ENCODE assay signal across 9 cellular contexts in genomic region chr1:19457555-19457954, GRCh38. TPM values are rescaled to one million over a fixed set of nuclear protein-coding genes. Genes with fewer than 3 reads are reported as not detected.
DNase-seq lines count a peak whose midpoint lies in the region; ATAC-seq and TF ChIP-seq lines count a peak whose summit lies in the region.
"Had no signal": no experiment of that assay in that cellular context is flagged by ENCODE, and none has a peak within 500 bp of the region (broad histone marks: within the 10 kb centered on the region; RNA-seq: fewer than 3 reads in every experiment).

No MANE protein-coding gene starts in this region.

- DNase-seq in natural killer cell (no peak), NCI-H1092 treated with DMSO at 0.1 percent for 48 hours (lab: John Stamatoyannopoulos, UW) (no peak)
- DNase-seq in natural killer cell treated with Interleukin-12 subunit alpha and Interleukin-12 subunit beta and Interleukin-15 and Interleukin-18, amount 100 ng/mL, for 72 hours (ENCODE audit: low spot score), result no peak
- DNase-seq in naive thymus-derived CD4-positive, alpha-beta T cell, result no peak
- DNase-seq in activated CD8-positive, alpha-beta memory T cell treated with anti-CD3 and anti-CD28 coated beads, Interleukin-2, amount 50 U/mL, for 4 hours, result no peak
- DNase-seq: MV-4-11 had no signal

- peaks cover 0 to 3% (median 0%) of the 10 kb centered on the region in 3 experiments for H3K36me3 ChIP-seq in naive thymus-derived CD4-positive, alpha-beta T cell (ENCODE audit: control insufficient read depth in 2 of 3, insufficient read depth in 3 of 3, low read length in 3 of 3)

- H3K27ac Mint-ChIP-seq in natural killer cell, result peak overlapping the region; percentile 87 to 88
- H3K27ac Mint-ChIP-seq in natural killer cell treated with Interleukin-12 subunit alpha and Interleukin-12 subunit beta and Interleukin-15 and Interleukin-18, amount 100 ng/mL, for 72 hours, result peak overlapping the region in 1 of 2 donors; percentile 20
- H3K27ac Mint-ChIP-seq in naive thymus-derived CD4-positive, alpha-beta T cell, result peak overlapping the region in 8 of 9 donors; percentile 77 to 97 (median 92)

- peak overlapping the region; percentile 34 for H3K27ac ChIP-seq in cingulate gyrus (ENCODE audit: low read depth, low read length)
- peak overlapping the region; percentile 79 for H3K27ac ChIP-seq in naive thymus-derived CD4-positive, alpha-beta T cell (ENCODE audit: low read depth, low read length)

- H3K9me3 ChIP-seq in naive thymus-derived CD4-positive, alpha-beta T cell (ENCODE audit: control insufficient read depth in 2 of 3, low read length in 3 of 3), result no peaks in the 10 kb centered on the region

- no peaks in the 10 kb centered on the region for H3K27me3 Mint-ChIP-seq in natural killer cell (ENCODE audit: low read depth in 2 of 2)
- H3K27me3 Mint-ChIP-seq in natural killer cell treated with Interleukin-12 subunit alpha and Interleukin-12 subunit beta and Interleukin-15 and Interleukin-18, amount 100 ng/mL, for 72 hours, result no peaks in the 10 kb centered on the region
- no peaks in the 10 kb centered on the region for H3K27me3 Mint-ChIP-seq in naive thymus-derived CD4-positive, alpha-beta T cell

- H3K9me3 Mint-ChIP-seq in natural killer cell, result no peaks in the 10 kb centered on the region
- H3K9me3 Mint-ChIP-seq in natural killer cell treated with Interleukin-12 subunit alpha and Interleukin-12 subunit beta and Interleukin-15 and Interleukin-18, amount 100 ng/mL, for 72 hours, result no peaks in the 10 kb centered on the region
- H3K9me3 Mint-ChIP-seq in naive thymus-derived CD4-positive, alpha-beta T cell, result no peaks in the 10 kb centered on the region

- H3K4me1 ChIP-seq in naive thymus-derived CD4-positive, alpha-beta T cell (ENCODE audit: control insufficient read depth in 2 of 2, insufficient read depth in 2 of 2, low read length in 2 of 2), result peaks cover 87 to 88% of the 10 kb centered on the region in 2 donors

- no peaks in the 10 kb centered on the region for H3K27me3 ChIP-seq in naive thymus-derived CD4-positive, alpha-beta T cell (ENCODE audit: control insufficient read depth in 2 of 2, insufficient read depth in 2 of 2, low read length in 2 of 2)

- H3K4me1 Mint-ChIP-seq in natural killer cell, result peaks cover 66 to 76% of the 10 kb centered on the region in 2 donors
- peaks cover 60 to 62% of the 10 kb centered on the region in 2 donors for H3K4me1 Mint-ChIP-seq in natural killer cell treated with Interleukin-12 subunit alpha and Interleukin-12 subunit beta and Interleukin-15 and Interleukin-18, amount 100 ng/mL, for 72 hours (ENCODE audit: low read depth in 2 of 2)
- H3K4me1 Mint-ChIP-seq in naive thymus-derived CD4-positive, alpha-beta T cell, result peaks cover 68 to 90% (median 80%) of the 10 kb centered on the region in 7 donors

- no peak for TF ChIP-seq CTCF in natural killer cell (IDR thresholded peaks at IDR 0.05)

- no peaks in the 10 kb centered on the region for H3K36me3 Mint-ChIP-seq in natural killer cell
- H3K36me3 Mint-ChIP-seq in natural killer cell treated with Interleukin-12 subunit alpha and Interleukin-12 subunit beta and Interleukin-15 and Interleukin-18, amount 100 ng/mL, for 72 hours, result no peaks in the 10 kb centered on the region
- H3K36me3 Mint-ChIP-seq in naive thymus-derived CD4-positive, alpha-beta T cell, result peaks cover 0 to 18% (median 7%) of the 10 kb centered on the region in 5 donors

- no peak overlapping the region for H3K4me3 Mint-ChIP-seq in natural killer cell
- H3K4me3 Mint-ChIP-seq in natural killer cell treated with Interleukin-12 subunit alpha and Interleukin-12 subunit beta and Interleukin-15 and Interleukin-18, amount 100 ng/mL, for 72 hours, result no peak overlapping the region
- peak overlapping the region; percentile 37 to 91 (median 68) for H3K4me3 Mint-ChIP-seq in naive thymus-derived CD4-positive, alpha-beta T cell

- CTCF ChIA-PET in naive thymus-derived CD4-positive, alpha-beta T cell (lab: Charles Lee), result interaction anchor here (1.1 kb wide), 1 partner anchor 10 kb away, joined by 3 read pairs; no protein-coding TSS in a partner anchor

- intact Hi-C loops in natural killer cell (cut with micrococcal nuclease), result no loop called here
- intact Hi-C loops in naive thymus-derived CD4-positive, alpha-beta T cell (cut with micrococcal nuclease), result no loop called here

- no peak for ATAC-seq in natural killer cell
- no peak for ATAC-seq in natural killer cell treated with Interleukin-12 subunit alpha and Interleukin-12 subunit beta and Interleukin-15 and Interleukin-18, amount 100 ng/mL, for 72 hours
- no peak for ATAC-seq in naive thymus-derived CD4-positive, alpha-beta T cell
- ATAC-seq in GM19452 (IDR thresholded peaks at IDR 0.05; ENCODE audit: unreplicated experiment), result no peak
- ATAC-seq in HG02981 (IDR thresholded peaks at IDR 0.05; ENCODE audit: unreplicated experiment), result no peak

- peak overlapping the region; percentile 18 for H3K4me3 ChIP-seq in naive thymus-derived CD4-positive, alpha-beta T cell (ENCODE audit: low read length)

- POLR2A ChIA-PET in naive thymus-derived CD4-positive, alpha-beta T cell (lab: Charles Lee), result interaction anchor here (1.2 to 21.6 kb wide), 4 partner anchors 10 to 140 kb away, joined by 3 to 492 read pairs (median 7); partner anchors contain the start of gene CAPZB

RNA-seq across cellular contexts. Expression of gene CAPZB, which starts 27.8 kb away (rescaled TPM):
- 100 to 1,000 TPM; 369 to 393 (median 375) TPM for total RNA-seq in natural killer cell
- 100 to 1,000 TPM; 270 to 359 TPM for total RNA-seq in natural killer cell treated with Interleukin-12 subunit alpha and Interleukin-12 subunit beta and Interleukin-15 and Interleukin-18, amount 100 ng/mL, for 72 hours
- total RNA-seq in naive thymus-derived CD4-positive, alpha-beta T cell, result 100 to 1,000 TPM; 216 to 519 (median 264) TPM
- polyA plus RNA-seq in naive thymus-derived CD4-positive, alpha-beta T cell, result 100 to 1,000 TPM; 522 to 559 TPM

Comparison
In these comparisons a context has a peak if more than half of its experiments do, and no peak if none do; other contexts are left out.
1. H3K4me3 Mint-ChIP-seq: peak in naive thymus-derived CD4-positive, alpha-beta T cell (10 of 10); none in natural killer cell (single experiment) and natural killer cell treated with Interleukin-12 subunit alpha and Interleukin-12 subunit beta and Interleukin-15 and Interleukin-18, amount 100 ng/mL, for 72 hours (single experiment).